Comparison of ENCODE assay signal across 21 cellular contexts in genomic region chr1:235286667-235287066, GRCh38. TPM values are rescaled to one million over a fixed set of nuclear protein-coding genes. Genes with fewer than 3 reads are reported as not detected.
A peak's percentile ranks its signal among the peaks of the same experiment; 100 is the strongest.
DNase-seq lines count a peak whose midpoint lies in the region; ATAC-seq and TF ChIP-seq lines count a peak whose summit lies in the region.
"Had no signal": no experiment of that assay in that cellular context is flagged by ENCODE, and none has a peak within 500 bp of the region (broad histone marks: within the 10 kb centered on the region; RNA-seq: fewer than 3 reads in every experiment).

No MANE protein-coding gene starts in this region.

- H3K9me3 Mint-ChIP-seq in activated T-cell treated with anti-CD3 and anti-CD28 coated beads, Interleukin-2, amount 50 U/mL, for 4 hours: no peaks in the 10 kb centered on the region
- H3K9me3 Mint-ChIP-seq: H9 had no signal

- TF ChIP-seq CTCF in fibroblast of villous mesenchyme (IDR thresholded peaks at IDR 0.05; ENCODE audit: insufficient read depth, low read depth, low read length): no peak

- ATAC-seq in activated T-cell treated with anti-CD3 and anti-CD28 coated beads, Interleukin-2, amount 50 U/mL, for 4 hours: peak; percentile 60 to 73
- ATAC-seq in T-helper 17 cell (peak; percentile 20), GM21723 (IDR thresholded peaks at IDR 0.05; ENCODE audit: unreplicated experiment) (no peak)
- ATAC-seq in stimulated activated naive CD8-positive, alpha-beta T cell treated with anti-CD3 and anti-CD28 coated beads, Interleukin-15, Interleukin-2, amounts not matched to agents 100 U/mL and 50 U/mL, for 24 hours: peak; percentile 63

- H3K4me3 ChIP-seq in fibroblast of villous mesenchyme (ENCODE audit: low read depth, low read length) (no peak overlapping the region), SJCRH30 (no peak overlapping the region)
- H3K4me3 ChIP-seq: lung, prostate gland, spleen had no signal

- H3K36me3 Mint-ChIP-seq in activated T-cell treated with anti-CD3 and anti-CD28 coated beads, Interleukin-2, amount 50 U/mL, for 4 hours (ENCODE audit: insufficient read depth): peaks cover 3% of the 10 kb centered on the region
- no peaks in the 10 kb centered on the region for H3K36me3 Mint-ChIP-seq in T-helper 17 cell (ENCODE audit: low read depth)

- H3K27me3 Mint-ChIP-seq in activated T-cell treated with anti-CD3 and anti-CD28 coated beads, Interleukin-2, amount 50 U/mL, for 4 hours (ENCODE audit: low read depth): no peaks in the 10 kb centered on the region
- H3K27me3 Mint-ChIP-seq in T-helper 17 cell: no peaks in the 10 kb centered on the region
- H3K27me3 Mint-ChIP-seq: brain had no signal

- DNase-seq in activated T-cell treated with anti-CD3 and anti-CD28 coated beads, Interleukin-2, amount 50 U/mL, for 4 hours: no peak
- DNase-seq in activated T-cell treated with anti-CD3 and anti-CD28 coated beads, Interleukin-2, amount 50 U/mL, for 48 hours: no peak
- DNase-seq in T-helper 17 cell: no peak
- peak; percentile 27 for DNase-seq in fibroblast of villous mesenchyme (ENCODE audit: low read depth)
- DNase-seq in stimulated activated naive CD8-positive, alpha-beta T cell treated with anti-CD3 and anti-CD28 coated beads, Interleukin-15, Interleukin-2, amounts not matched to agents 100 U/mL and 50 U/mL, for 24 hours: no peak
- DNase-seq in NK-92 (lab: John Stamatoyannopoulos, UW; ENCODE audit: unreplicated experiment): no peak
- DNase-seq in SJCRH30: no peak
- DNase-seq: activated gamma-delta T cell treated with Interleukin-2 at 50 U/mL for 16 hours; dermis blood vessel endothelial cell; DND-41; glutamatergic neuron; H9; Kasumi-1; NCI-H1417; NCI-H82; spleen; stimulated activated naive CD4-positive, alpha-beta T cell treated with Interleukin-2 at 50 U/mL for 16 hours had no signal

- H3K4me1 ChIP-seq in SJCRH30: peaks cover 9% of the 10 kb centered on the region; the same call in 1 of the 2 replicates
- H3K4me1 ChIP-seq: prostate gland had no signal

- H3K9me3 ChIP-seq in T-helper 17 cell (ENCODE audit: control insufficient read depth, low read length, poor library complexity, severe bottlenecking) (no peaks in the 10 kb centered on the region), SJCRH30 (replicated peaks) (no peaks in the 10 kb centered on the region)
- H3K9me3 ChIP-seq: prostate gland, spleen had no signal

- H3K27ac Mint-ChIP-seq in T-helper 17 cell: peak overlapping the region; percentile 74

- peaks cover 6% of the 10 kb centered on the region; the same call in 1 of the 2 replicates for H3K36me3 ChIP-seq in SJCRH30
- H3K36me3 ChIP-seq: prostate gland, spleen had no signal

- H3K4me3 Mint-ChIP-seq in activated T-cell treated with anti-CD3 and anti-CD28 coated beads, Interleukin-2, amount 50 U/mL, for 4 hours: no peak overlapping the region
- peak overlapping the region; percentile 66 for H3K4me3 Mint-ChIP-seq in T-helper 17 cell
- H3K4me3 Mint-ChIP-seq: brain, H9 had no signal

- no peaks in the 10 kb centered on the region for H3K27me3 ChIP-seq in SJCRH30
- H3K27me3 ChIP-seq: spleen had no signal

- peaks cover 70% of the 10 kb centered on the region for H3K4me1 Mint-ChIP-seq in activated T-cell treated with anti-CD3 and anti-CD28 coated beads, Interleukin-2, amount 50 U/mL, for 4 hours (ENCODE audit: low read depth)
- peaks cover 50% of the 10 kb centered on the region for H3K4me1 Mint-ChIP-seq in T-helper 17 cell

- H3K27ac ChIP-seq in SJCRH30: no peak overlapping the region
- H3K27ac ChIP-seq: prostate gland, spleen had no signal

RNA-seq across cellular contexts. Expression of gene ARID4B, which starts 41.3 kb away (rescaled TPM):
- 10 to 100 TPM; 26.9 to 41.5 (median 36.4) TPM for total RNA-seq in activated T-cell treated with anti-CD3 and anti-CD28 coated beads, Interleukin-2, amount 50 U/mL, for 4 hours
- 100 to 1,000 TPM; 163 to 182 TPM for total RNA-seq in T-helper 17 cell
- total RNA-seq in fibroblast of villous mesenchyme: 33.8 and 40.2 TPM in 2 replicates
- total RNA-seq in SJCRH30 (2014; rRNA removed; shearing (Covaris generic)): 30.3 and 34.6 TPM in 2 replicates

RNA-seq across cellular contexts. Expression of gene GGPS1, which starts 41.7 kb away (rescaled TPM):
- 10 to 100 TPM; 20.9 to 21.9 (median 21.5) TPM for total RNA-seq in activated T-cell treated with anti-CD3 and anti-CD28 coated beads, Interleukin-2, amount 50 U/mL, for 4 hours
- 10 to 100 TPM; 28.0 to 28.2 TPM for total RNA-seq in T-helper 17 cell
- total RNA-seq in fibroblast of villous mesenchyme: 21.3 and 25.9 TPM in 2 replicates
- total RNA-seq in SJCRH30 (2014; rRNA removed; shearing (Covaris generic)): 15.1 and 20.7 TPM in 2 replicates
